Comparison of ENCODE assay signal across 8 cellular contexts in genomic region chr22:41237707-41238569, GRCh38. TPM values are rescaled to one million over a fixed set of nuclear protein-coding genes. Genes with fewer than 3 reads are reported as not detected.
A peak's percentile ranks its signal among the peaks of the same experiment; 100 is the strongest.
DNase-seq lines count a peak whose midpoint lies in the region; ATAC-seq and TF ChIP-seq lines count a peak whose summit lies in the region.

No MANE protein-coding gene starts in this region.

- H3K27me3 ChIP-seq in HAP-1 (ENCODE audit: low read depth) = no peaks in the 10 kb centered on the region
- H3K27me3 ChIP-seq in mucosa of rectum (ENCODE audit: control insufficient read depth in 2 of 2, insufficient read depth in 2 of 2, low read length in 2 of 2) = no peaks in the 10 kb centered on the region

- DNase-seq in HAP-1 (ENCODE audit: low spot score in 2 of 2) (peak; percentile 27 to 74), NCI-H2196 treated with DMSO at 0.1 percent for 48 hours (lab: John Stamatoyannopoulos, UW; ENCODE audit: unreplicated experiment) (peak; percentile 79), epithelial cell of proximal tubule (ENCODE audit: low read depth) (no peak)
- DNase-seq in activated CD8-positive, alpha-beta memory T cell treated with anti-CD3 and anti-CD28 coated beads, Interleukin-2, amount 50 U/mL, for 24 hours (ENCODE audit: extremely low read depth) = peak; percentile 46
- peak; percentile 61 to 64 for DNase-seq in stimulated activated CD8-positive, alpha-beta memory T cell treated with anti-CD3 and anti-CD28 coated beads, Interleukin-7, amount 100 ng/mL, for 1 hour (ENCODE audit: low read depth in 2 of 2)

- peak; percentile 61 for TF ChIP-seq CTCF in epithelial cell of proximal tubule (conservative IDR thresholded peaks at IDR 0.05; ENCODE audit: low read depth, low read length)

- H3K4me3 ChIP-seq in HAP-1 (no peak overlapping the region), epithelial cell of proximal tubule (ENCODE audit: low read depth, low read length) (peak overlapping the region; percentile 29), mucosa of rectum (ENCODE audit: low read length in 2 of 2) (peak overlapping the region; percentile 61 to 62)

- H3K36me3 ChIP-seq in ES-I3 (ENCODE audit: insufficient read depth, low read length) = no peaks in the 10 kb centered on the region
- H3K36me3 ChIP-seq in HAP-1 (replicated peaks) = no peaks in the 10 kb centered on the region
- H3K36me3 ChIP-seq in mucosa of rectum (ENCODE audit: control insufficient read depth in 2 of 2, insufficient read depth in 2 of 2, low read length in 2 of 2) = no peaks in the 10 kb centered on the region

- in situ Hi-C loops in HAP-1 (cut with MboI; ENCODE audit: low sequenced_read_pairs) = no loop called here

- peak overlapping the region; percentile 30 for H3K9ac ChIP-seq in ES-I3 (ENCODE audit: low read depth, low read length)
- H3K9ac ChIP-seq in mucosa of rectum (ENCODE audit: low read depth in 1 of 2, low read length in 2 of 2) = peak overlapping the region in 1 of 2 donors; percentile 64

- ATAC-seq in HG02870 (IDR thresholded peaks at IDR 0.05; ENCODE audit: unreplicated experiment) = no peak

- H3K4me1 ChIP-seq in ES-I3 (ENCODE audit: insufficient read depth, low read length) (peaks cover 3% of the 10 kb centered on the region; the same call in 1 of the 2 replicates), HAP-1 (peaks cover 3% of the 10 kb centered on the region), mucosa of rectum (ENCODE audit: control insufficient read depth in 2 of 2, insufficient read depth in 2 of 2, low read length in 2 of 2) (peaks cover 10 to 11% of the 10 kb centered on the region in 2 donors)

- H3K9me3 ChIP-seq in ES-I3 (ENCODE audit: control insufficient read depth, insufficient read depth, low read length) (no peaks in the 10 kb centered on the region), HAP-1 (no peaks in the 10 kb centered on the region), mucosa of rectum (ENCODE audit: control insufficient read depth in 2 of 2, low read length in 2 of 2) (no peaks in the 10 kb centered on the region)

- H3K27ac ChIP-seq in mucosa of rectum (ENCODE audit: low read depth in 2 of 2, low read length in 2 of 2) = no peak overlapping the region

RNA-seq across cellular contexts. Expression of gene CHADL, which starts 2.8 kb away (rescaled TPM):
- 0.87 and 1.3 TPM in 2 replicates for total RNA-seq in epithelial cell of proximal tubule

RNA-seq across cellular contexts. Expression of gene L3MBTL2, which starts 32.8 kb away (rescaled TPM):
- 16.1 and 21.5 TPM in 2 replicates for total RNA-seq in epithelial cell of proximal tubule

RNA-seq across cellular contexts. Expression of gene RANGAP1, which starts 48.0 kb away (rescaled TPM):
- total RNA-seq in epithelial cell of proximal tubule = 251 and 275 TPM in 2 replicates
